In the genomic region with DNA sequence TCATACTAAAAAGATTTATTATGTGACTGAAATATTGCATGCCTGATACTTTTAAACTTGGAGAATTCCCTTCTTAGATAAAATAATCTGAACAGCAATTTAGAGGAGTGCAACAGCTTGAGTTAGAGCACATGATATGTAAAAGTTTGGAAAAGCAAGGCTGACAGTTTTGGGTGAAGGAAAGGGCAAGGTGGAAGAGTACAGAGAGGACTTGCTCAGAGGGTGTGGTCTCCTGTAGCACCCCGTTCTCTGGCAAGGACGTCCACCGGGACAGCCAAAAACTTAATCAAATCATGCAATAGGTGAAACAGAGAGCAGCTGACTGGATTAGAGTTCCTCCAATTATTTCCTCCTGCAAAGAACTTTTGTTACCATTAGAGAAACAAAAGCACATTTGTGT, we compare ENCODE assay signal across 19 cellular contexts.
A peak's percentile ranks its signal among the peaks of the same experiment; 100 is the strongest.
DNase-seq lines count a peak whose midpoint lies in the region; ATAC-seq, FAIRE-seq and TF ChIP-seq lines count a peak whose summit lies in the region.
"Had no signal": no experiment of that assay in that cellular context is flagged by ENCODE, and none has a peak within 500 bp of the region (broad histone marks: within the 10 kb centered on the region; RNA-seq: fewer than 3 reads in every experiment).

No MANE protein-coding gene starts in this region.

- H3K36me3 ChIP-seq in HepG2 (replicated peaks in 1 of 2; ENCODE audit: control insufficient read depth in 1 of 2, insufficient read depth in 2 of 2, low read length in 2 of 2) (no peaks in the 10 kb centered on the region), right lobe of liver (no peaks in the 10 kb centered on the region), sigmoid colon (no peaks in the 10 kb centered on the region), OCI-LY7 (ENCODE audit: insufficient read depth, low read length) (no peaks in the 10 kb centered on the region)
- H3K36me3 ChIP-seq: BLaER1 treated with 17β-estradiol and CSF1 and Interleukin-3, amounts not matched to agents 10 nM and 100 nM had no signal

- no peaks in the 10 kb centered on the region for H3K79me2 ChIP-seq in HepG2 (ENCODE audit: insufficient read depth, low read length)
- no peaks in the 10 kb centered on the region for H3K79me2 ChIP-seq in OCI-LY7 (ENCODE audit: insufficient read depth, low read depth, low read length)

- TF ChIP-seq CTCF in HepG2 (CRISPR knock-in tag; IDR thresholded peaks at IDR 0.05) (no peak), right lobe of liver (IDR thresholded peaks at IDR 0.05) (no peak), omental fat pad (IDR thresholded peaks at IDR 0.05) (no peak), sigmoid colon (IDR thresholded peaks at IDR 0.05) (no peak), OCI-LY7 (conservative IDR thresholded peaks at IDR 0.05; ENCODE audit: low read length) (no peak)

- H3K27ac ChIP-seq in HepG2 (ENCODE audit: extremely low read length, insufficient read depth, low read length) (no peak overlapping the region), right lobe of liver (no peak overlapping the region), sigmoid colon (peak overlapping the region in 1 of 4 donors; percentile 11), OCI-LY7 (ENCODE audit: low read depth, low read length, poor library complexity, severe bottlenecking) (no peak overlapping the region)
- H3K27ac ChIP-seq: BLaER1 treated with 17β-estradiol and CSF1 and Interleukin-3, amounts not matched to agents 10 nM and 100 nM; HL-60 had no signal

- in situ Hi-C loops in HepG2 (cut with HindIII; ENCODE audit: extremely low pct_ligation_motif_present, low pct_unique_long_range_greater_than_20kb), result no loop called here

- intact Hi-C loops in HepG2 (cut with micrococcal nuclease; ENCODE audit: unreplicated experiment) (no loop called here), right lobe of liver (cut with DNase I) (no loop called here), sigmoid colon (cut with DNase I) (no loop called here), OCI-LY7 (cut with micrococcal nuclease; ENCODE audit: unreplicated experiment) (no loop called here)

- H2AFZ ChIP-seq in HepG2 (ENCODE audit: low read length) (peak overlapping the region; percentile 15), OCI-LY7 (ENCODE audit: low read length) (no peak overlapping the region)
- H2AFZ ChIP-seq: GM23338 had no signal

- ATAC-seq in HepG2 (no peak), right lobe of liver (no peak), omental fat pad (ENCODE audit: low FRiP score) (peak; percentile 82), GM21528 (IDR thresholded peaks at IDR 0.05; ENCODE audit: low FRiP score, unreplicated experiment) (no peak)
- ATAC-seq: CD8-positive, alpha-beta T cell; GM23338 had no signal

- TF ChIP-seq RAD21 in HepG2 (CRISPR knock-in tag; IDR thresholded peaks at IDR 0.05), result no peak

- TF ChIP-seq EP300 in HepG2 (IDR thresholded peaks at IDR 0.05; ENCODE audit: low read depth in 2 of 2, low read length in 2 of 2) (no peak), HepG2 (CRISPR knock-in tag; IDR thresholded peaks at IDR 0.05; ENCODE audit: borderline replicate concordance) (no peak), sigmoid colon (IDR thresholded peaks at IDR 0.05) (peak in 1 of 4 donors; percentile 16)

- H3K27me3 ChIP-seq in HepG2 (ENCODE audit: control insufficient read depth in 1 of 2, insufficient read depth in 2 of 2, low read length in 2 of 2), result no peaks in the 10 kb centered on the region
- H3K27me3 ChIP-seq in right lobe of liver, result no peaks in the 10 kb centered on the region
- H3K27me3 ChIP-seq in sigmoid colon, result no peaks in the 10 kb centered on the region
- H3K27me3 ChIP-seq: BLaER1 treated with 17β-estradiol and CSF1 and Interleukin-3, amounts not matched to agents 10 nM and 100 nM had no signal

- no peaks in the 10 kb centered on the region for H3K9me3 ChIP-seq in HepG2 (ENCODE audit: low read length)
- no peaks in the 10 kb centered on the region for H3K9me3 ChIP-seq in right lobe of liver
- H3K9me3 ChIP-seq in sigmoid colon, result no peaks in the 10 kb centered on the region
- no peaks in the 10 kb centered on the region for H3K9me3 ChIP-seq in OCI-LY7 (ENCODE audit: low read length)
- H3K9me3 ChIP-seq: BLaER1 treated with 17β-estradiol and CSF1 and Interleukin-3, amounts not matched to agents 10 nM and 100 nM had no signal

- WGBS in HepG2 (ENCODE audit: low lambda C conversion rate), result 0% methylated on average over 3 of the region's 3 CpGs
- WGBS in right lobe of liver (ENCODE audit: insufficient coverage, low coverage, low lambda C conversion rate, missing lambda C conversion rate), result 31% methylated on average over 3 of the region's 3 CpGs
- 62% methylated on average over 3 of the region's 3 CpGs for WGBS in sigmoid colon, 2 donors

- H4K20me1 ChIP-seq in HepG2 (ENCODE audit: insufficient read depth, low read length) (no peaks in the 10 kb centered on the region), OCI-LY7 (ENCODE audit: insufficient read depth, low read length) (no peaks in the 10 kb centered on the region)
- H4K20me1 ChIP-seq: BLaER1 treated with 17β-estradiol and CSF1 and Interleukin-3, amounts not matched to agents 10 nM and 100 nM had no signal

- H3K4me3 ChIP-seq in HepG2 (replicated peaks in 1 of 3; ENCODE audit: insufficient read depth in 1 of 3, low read depth in 2 of 3, low read length in 3 of 3) (no peak overlapping the region), right lobe of liver (no peak overlapping the region), sigmoid colon (no peak overlapping the region), OCI-LY7 (ENCODE audit: low read depth, low read length, poor library complexity, severe bottlenecking) (no peak overlapping the region)
- H3K4me3 ChIP-seq: BLaER1 treated with 17β-estradiol and CSF1 and Interleukin-3, amounts not matched to agents 10 nM and 100 nM; GM23338 had no signal

- FAIRE-seq in HepG2 (lab: Jason Lieb, UNC), result no peak
- FAIRE-seq: GM12892, GM18507, H54 had no signal

- DNase-seq in HepG2 (ENCODE audit: low spot score) (no peak), right lobe of liver (no peak), omental fat pad (ENCODE audit: low spot score) (no peak), sigmoid colon (peak; percentile 83), OCI-LY7 (ENCODE audit: low spot score) (no peak), NCI-H1694 (lab: John Stamatoyannopoulos, UW) (no peak)
- DNase-seq: Calu3; CD8-positive, alpha-beta T cell; DMS153; DMS79; GDM1; HCEC 1CT had no signal

- CTCF ChIA-PET in HepG2 (lab: Yijun Ruan, JAX; ENCODE audit: low intra/inter-chr PET ratio, low total read pairs) (no interaction called here), OCI-LY7 (lab: Charles Lee; ENCODE audit: unreplicated experiment) (no interaction called here)

- H3K4me1 ChIP-seq in HepG2 (ENCODE audit: insufficient read depth, low read length) (no peaks in the 10 kb centered on the region), right lobe of liver (no peaks in the 10 kb centered on the region), sigmoid colon (peaks cover 0 to 17% (median 6%) of the 10 kb centered on the region in 4 donors), OCI-LY7 (ENCODE audit: insufficient read depth, low read length, poor library complexity, severe bottlenecking) (no peaks in the 10 kb centered on the region)
- H3K4me1 ChIP-seq: BLaER1 treated with 17β-estradiol and CSF1 and Interleukin-3, amounts not matched to agents 10 nM and 100 nM had no signal

- H3K4me2 ChIP-seq in HepG2 (ENCODE audit: low read depth, low read length) (no peak overlapping the region), OCI-LY7 (ENCODE audit: low read length) (no peak overlapping the region)
- H3K4me2 ChIP-seq: BLaER1 treated with 17β-estradiol and CSF1 and Interleukin-3, amounts not matched to agents 10 nM and 100 nM; GM23338 had no signal

- no peak overlapping the region for H3K9ac ChIP-seq in HepG2 (ENCODE audit: insufficient read depth, low read depth, low read length)
- H3K9ac ChIP-seq: BLaER1 treated with 17β-estradiol and CSF1 and Interleukin-3, amounts not matched to agents 10 nM and 100 nM had no signal

- BruUV-seq in HepG2 (replicated peaks; lab: Mats Ljungman, UMichigan) (no TSS peak), OCI-LY7 (replicated peaks; lab: Mats Ljungman, UMichigan) (no TSS peak)

- TF ChIP-seq POLR2A in HepG2 (IDR thresholded peaks at IDR 0.05; ENCODE audit: insufficient read depth in 1 of 2, low read depth in 2 of 2, low read length in 2 of 2) (no peak), right lobe of liver (IDR thresholded peaks at IDR 0.05) (no peak), sigmoid colon (IDR thresholded peaks at IDR 0.05) (no peak)

- H3K9me2 ChIP-seq in OCI-LY7 (ENCODE audit: insufficient read depth, low read length), result no peaks in the 10 kb centered on the region

- POLR2A ChIA-PET in HepG2 (lab: Yijun Ruan, JAX), result no interaction called here
- POLR2A ChIA-PET in OCI-LY7 (lab: Charles Lee), result no interaction called here

TF ChIP-seq in HepG2, 621 proteins besides CTCF, POLR2A, EP300 and RAD21 (continues in another document):
- TF ChIP-seq, protein P1, sequence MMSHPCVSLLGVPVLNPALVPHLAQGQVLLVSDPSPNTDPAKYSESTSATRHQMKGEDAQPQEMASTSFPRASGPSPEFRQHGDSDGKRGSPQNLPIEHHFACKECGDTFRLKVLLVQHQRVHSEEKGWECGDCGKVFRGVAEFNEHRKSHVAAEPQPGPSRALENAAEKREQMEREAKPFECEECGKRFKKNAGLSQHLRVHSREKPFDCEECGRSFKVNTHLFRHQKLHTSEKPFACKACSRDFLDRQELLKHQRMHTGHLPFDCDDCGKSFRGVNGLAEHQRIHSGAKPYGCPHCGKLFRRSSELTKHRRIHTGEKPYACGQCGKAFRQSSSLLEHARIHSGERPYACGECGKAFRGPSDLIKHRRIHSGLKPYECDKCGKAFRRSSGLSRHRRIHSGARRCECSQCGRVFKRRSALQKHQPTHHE (CRISPR knock-in tag; IDR thresholded peaks at IDR 0.05; ENCODE audit: borderline replicate concordance), result no peak
